Comparison of ENCODE assay signal across 1 cellular context in the genomic region with DNA sequence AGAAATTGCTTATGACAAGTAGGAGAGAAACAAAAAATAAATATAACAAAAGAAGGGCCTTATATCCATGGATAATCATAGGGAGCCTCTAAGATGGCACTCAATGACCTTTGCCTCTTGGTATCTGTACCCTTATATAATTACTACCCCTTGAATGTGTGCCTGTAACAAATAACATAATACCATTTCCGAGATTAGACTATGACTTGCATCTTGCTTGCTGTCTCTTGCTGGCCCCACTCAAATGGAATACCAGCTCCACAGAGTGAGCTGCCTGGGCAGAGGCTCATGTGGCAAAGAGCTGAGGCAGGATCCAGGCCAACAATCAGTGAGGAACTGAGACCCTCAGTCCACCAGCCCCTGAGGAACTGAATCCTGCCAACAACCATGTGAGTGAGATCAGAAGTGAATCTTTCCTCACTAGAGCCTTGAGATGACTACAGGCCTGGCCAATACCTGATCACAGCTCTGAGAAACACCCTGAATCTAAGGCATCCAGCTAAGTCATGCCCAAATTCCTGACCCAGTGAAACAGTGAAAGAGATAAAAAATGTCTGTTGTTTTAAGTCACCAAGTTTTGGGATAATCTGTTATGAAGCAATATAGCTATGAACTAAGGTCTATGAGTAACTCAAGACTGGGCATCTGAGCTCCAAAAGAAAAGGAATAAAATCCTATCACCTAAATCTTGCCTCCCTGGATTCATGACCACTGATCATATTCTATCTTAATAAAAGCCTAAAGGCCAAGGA.
A peak's percentile ranks its signal among the peaks of the same experiment; 100 is the strongest.
TF ChIP-seq lines count a peak whose summit lies in the region.

No MANE protein-coding gene starts in this region.

TF ChIP-seq in GM12878, 131 proteins besides CTCF, POLR2A, EP300 and RAD21 (continued from another document):
- TF ChIP-seq, protein P1, sequence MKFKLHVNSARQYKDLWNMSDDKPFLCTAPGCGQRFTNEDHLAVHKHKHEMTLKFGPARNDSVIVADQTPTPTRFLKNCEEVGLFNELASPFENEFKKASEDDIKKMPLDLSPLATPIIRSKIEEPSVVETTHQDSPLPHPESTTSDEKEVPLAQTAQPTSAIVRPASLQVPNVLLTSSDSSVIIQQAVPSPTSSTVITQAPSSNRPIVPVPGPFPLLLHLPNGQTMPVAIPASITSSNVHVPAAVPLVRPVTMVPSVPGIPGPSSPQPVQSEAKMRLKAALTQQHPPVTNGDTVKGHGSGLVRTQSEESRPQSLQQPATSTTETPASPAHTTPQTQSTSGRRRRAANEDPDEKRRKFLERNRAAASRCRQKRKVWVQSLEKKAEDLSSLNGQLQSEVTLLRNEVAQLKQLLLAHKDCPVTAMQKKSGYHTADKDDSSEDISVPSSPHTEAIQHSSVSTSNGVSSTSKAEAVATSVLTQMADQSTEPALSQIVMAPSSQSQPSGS (IDR thresholded peaks at IDR 0.05; ENCODE audit: low read length), result peak; percentile 36; the same call in 1 of the 2 replicates
- TF ChIP-seq NFIC (IDR thresholded peaks at IDR 0.05; ENCODE audit: low read depth, low read length), result peak; percentile 41; the same call in 1 of the 2 replicates
- TF ChIP-seq IRF4 (IDR thresholded peaks at IDR 0.05; ENCODE audit: low read depth, low read length), result peak; percentile 74
- TF ChIP-seq EED (IDR thresholded peaks at IDR 0.05; ENCODE audit: low read depth), result peak; percentile 47; the same call in 1 of the 2 replicates
- no peak for TF ChIP-seq MXI1 (IDR thresholded peaks at IDR 0.05; ENCODE audit: low read depth, low read length)
- TF ChIP-seq BCL11A (IDR thresholded peaks at IDR 0.05; ENCODE audit: low read depth, low read length), result 0 out of 2 replicates have a peak, but pooled peaks have one; percentile 38
- TF ChIP-seq CREM (IDR thresholded peaks at IDR 0.05; ENCODE audit: low read depth), result 0 out of 2 replicates have a peak, but pooled peaks have one; percentile 59
- TF ChIP-seq JUNB (IDR thresholded peaks at IDR 0.05), result peak; percentile 45; the same call in 1 of the 2 replicates
- TF ChIP-seq HDGF (IDR thresholded peaks at IDR 0.05), result no peak
- TF ChIP-seq SPI1 (IDR thresholded peaks at IDR 0.05; ENCODE audit: borderline replicate concordance, insufficient read depth, low read depth, low read length), result peak; percentile 93
